In genomic region chr10:32952094-32952493, GRCh38 we compare ENCODE assay signal across 20 cellular contexts. TPM values are rescaled to one million over a fixed set of nuclear protein-coding genes. Genes with fewer than 3 reads are reported as not detected.
A peak's percentile ranks its signal among the peaks of the same experiment; 100 is the strongest.
DNase-seq lines count a peak whose midpoint lies in the region; ATAC-seq, FAIRE-seq and TF ChIP-seq lines count a peak whose summit lies in the region.
"Had no signal": no experiment of that assay in that cellular context is flagged by ENCODE, and none has a peak within 500 bp of the region (broad histone marks: within the 10 kb centered on the region; RNA-seq: fewer than 3 reads in every experiment).

No MANE protein-coding gene starts in this region.

- FAIRE-seq in endothelial cell of umbilical vein (lab: Jason Lieb, UNC), result no peak
- FAIRE-seq: bronchial epithelial cell, kidney had no signal

- H3K9me1 ChIP-seq in endothelial cell of umbilical vein (replicated peaks; ENCODE audit: control insufficient read depth, extremely low read depth, insufficient read depth, low read length), result no peaks in the 10 kb centered on the region

- H3K9ac ChIP-seq in SK-N-SH, result no peak overlapping the region
- no peak overlapping the region for H3K9ac ChIP-seq in PC-3 (ENCODE audit: low read length)
- no peak overlapping the region for H3K9ac ChIP-seq in endothelial cell of umbilical vein (replicated peaks; ENCODE audit: extremely low read depth, insufficient read depth, low read length)
- H3K9ac ChIP-seq: parathyroid adenoma had no signal

- no peaks in the 10 kb centered on the region for H3K9me2 ChIP-seq in SK-N-SH
- no peaks in the 10 kb centered on the region for H3K9me2 ChIP-seq in PC-3 (replicated peaks; ENCODE audit: low read length)

- DNase-seq in SK-N-SH, result no peak
- DNase-seq in PC-3, result no peak
- no peak for DNase-seq in endothelial cell of umbilical vein (ENCODE audit: low read depth, low spot score)
- DNase-seq in osteoblast (ENCODE audit: insufficient read length, low spot score, missing footprints), result no peak
- no peak for DNase-seq in central memory CD4-positive, alpha-beta T cell
- DNase-seq in HCEC 1CT, result no peak
- DNase-seq: activated CD4-positive, CD25-positive, alpha-beta regulatory T cell; activated CD8-positive, alpha-beta memory T cell treated with anti-CD3 and anti-CD28 coated beads, Interleukin-2, amount 10 ng/mL, durations not matched to agents 7 days and 5 days; kidney; mucosa of descending colon; NCI-H2081; NCI-H524 treated with DMSO at 0.1 percent for 48 hours; OCI-M1; spleen; substantia nigra had no signal

- CTCF ChIA-PET in SK-N-SH (lab: Yijun Ruan, JAX) (no interaction called here), PC-3 (lab: Charles Lee) (no interaction called here), endothelial cell of umbilical vein (lab: Charles Lee) (interaction anchor here (1.5 to 2.3 kb wide), 3 partner anchors 10 to 57 kb away, joined by 4 to 12 read pairs (median 8); no protein-coding TSS in a partner anchor)

- H3K4me2 ChIP-seq in SK-N-SH (peak overlapping the region; percentile 60; the same call in 1 of the 2 replicates), PC-3 (ENCODE audit: low read length) (peak overlapping the region; percentile 83), endothelial cell of umbilical vein (ENCODE audit: insufficient read depth, low read length) (peak overlapping the region; percentile 89), osteoblast (ENCODE audit: insufficient read depth, low read length) (peak overlapping the region; percentile 93)

- TF ChIP-seq RAD21 in SK-N-SH (IDR thresholded peaks at IDR 0.05; ENCODE audit: low read length), result no peak

- TF ChIP-seq EP300 in SK-N-SH (IDR thresholded peaks at IDR 0.05; ENCODE audit: borderline replicate concordance in 1 of 2, low read depth in 1 of 2, low read length in 1 of 2), result no peak

- BruUV-seq in PC-3 (replicated peaks; lab: Mats Ljungman, UMichigan) (no TSS peak), endothelial cell of umbilical vein (replicated peaks; lab: Mats Ljungman, UMichigan) (no TSS peak)

- TF ChIP-seq CTCF in SK-N-SH (IDR thresholded peaks at IDR 0.05), result no peak
- TF ChIP-seq CTCF in PC-3 (conservative IDR thresholded peaks at IDR 0.05; ENCODE audit: low read depth, low read length), result no peak
- no peak for TF ChIP-seq CTCF in endothelial cell of umbilical vein (IDR thresholded peaks at IDR 0.05; ENCODE audit: extremely low read depth in 1 of 2, insufficient read depth in 1 of 2, low read depth in 1 of 2, low read length in 2 of 2)
- TF ChIP-seq CTCF in osteoblast (IDR thresholded peaks at IDR 0.05; ENCODE audit: extremely low read depth, low read depth, low read length), result no peak

- H3K27me3 ChIP-seq in SK-N-SH (ENCODE audit: insufficient read depth), result no peaks in the 10 kb centered on the region
- no peaks in the 10 kb centered on the region for H3K27me3 ChIP-seq in PC-3 (ENCODE audit: low read length)
- no peaks in the 10 kb centered on the region for H3K27me3 ChIP-seq in endothelial cell of umbilical vein (ENCODE audit: control insufficient read depth in 2 of 2, insufficient read depth in 2 of 2, low read length in 2 of 2)
- no peaks in the 10 kb centered on the region for H3K27me3 ChIP-seq in osteoblast (ENCODE audit: insufficient read depth, low read length)
- H3K27me3 ChIP-seq: spleen had no signal

- dilution Hi-C loops in endothelial cell of umbilical vein (cut with MboI; ENCODE audit: extremely low pct_ligation_motif_present, low sequenced_read_pairs), result no loop called here

- H3K36me3 ChIP-seq in SK-N-SH (replicated peaks in 1 of 2; ENCODE audit: control insufficient read depth in 1 of 2, insufficient read depth in 2 of 2, low read length in 1 of 2) (peaks cover 16 to 39% of the 10 kb centered on the region in 2 experiments), PC-3 (ENCODE audit: low read depth, low read length) (peaks cover 67% of the 10 kb centered on the region), endothelial cell of umbilical vein (ENCODE audit: control insufficient read depth in 2 of 2, extremely low read depth in 1 of 2, insufficient read depth in 2 of 2, low read length in 2 of 2) (peaks cover 0 to 5% of the 10 kb centered on the region in 2 experiments), osteoblast (ENCODE audit: insufficient read depth, low read length) (peaks cover 20% of the 10 kb centered on the region)
- H3K36me3 ChIP-seq: spleen had no signal

- peaks cover 33 to 41% of the 10 kb centered on the region in 2 experiments; a peak in 3 of 4 replicates for H3K4me1 ChIP-seq in SK-N-SH (ENCODE audit: control insufficient read depth in 1 of 2, insufficient read depth in 2 of 2, low read depth in 1 of 2, low read length in 1 of 2)
- H3K4me1 ChIP-seq in PC-3 (ENCODE audit: insufficient read depth, low read length), result peaks cover 81% of the 10 kb centered on the region
- peaks cover 63% of the 10 kb centered on the region for H3K4me1 ChIP-seq in endothelial cell of umbilical vein (ENCODE audit: control insufficient read depth, extremely low read depth, insufficient read depth, low read length)
- H3K4me1 ChIP-seq in osteoblast (ENCODE audit: insufficient read depth, low read length), result peaks cover 67% of the 10 kb centered on the region

- intact Hi-C loops in PC-3 (cut with micrococcal nuclease), result no loop called here
- intact Hi-C loops in endothelial cell of umbilical vein (cut with micrococcal nuclease), result no loop called here

- peaks cover 28% of the 10 kb centered on the region for H3F3A ChIP-seq in SK-N-SH (replicated peaks; ENCODE audit: insufficient read depth)
- peaks cover 13% of the 10 kb centered on the region for H3F3A ChIP-seq in PC-3 (ENCODE audit: low read length, unreplicated experiment)

- H3K27ac ChIP-seq in SK-N-SH (ENCODE audit: low read depth in 2 of 2, low read length in 1 of 2) (peak overlapping the region in 1 of 2 experiments; percentile 69; a peak in 1 of 4 replicates), PC-3 (ENCODE audit: low read length) (no peak overlapping the region), endothelial cell of umbilical vein (ENCODE audit: insufficient read depth, low read depth, low read length) (no peak overlapping the region), osteoblast (ENCODE audit: low read depth, low read length) (no peak overlapping the region)
- H3K27ac ChIP-seq: 22Rv1, parathyroid adenoma had no signal

- POLR2A ChIA-PET in SK-N-SH (lab: Yijun Ruan, JAX) (interaction anchor here (1.5 kb wide), 1 partner anchor 29 kb away, joined by 4 read pairs; no protein-coding TSS in a partner anchor), PC-3 (lab: Charles Lee; ENCODE audit: unreplicated experiment) (interaction anchor here (1.0 to 1.5 kb wide), 2 partner anchors 28 to 30 kb away, joined by 4 to 6 read pairs; no protein-coding TSS in a partner anchor), endothelial cell of umbilical vein (lab: Charles Lee) (interaction anchor here (1.6 to 2.3 kb wide), 2 partner anchors 10 to 28 kb away, joined by 4 to 7 read pairs; no protein-coding TSS in a partner anchor)

- no peaks in the 10 kb centered on the region for H3K9me3 ChIP-seq in SK-N-SH
- no peaks in the 10 kb centered on the region for H3K9me3 ChIP-seq in PC-3 (ENCODE audit: low read length)
- no peaks in the 10 kb centered on the region for H3K9me3 ChIP-seq in endothelial cell of umbilical vein (replicated peaks; ENCODE audit: control insufficient read depth, insufficient read depth, low read length)
- H3K9me3 ChIP-seq in osteoblast (ENCODE audit: low read depth, low read length), result no peaks in the 10 kb centered on the region
- H3K9me3 ChIP-seq: mucosa of descending colon, spleen had no signal

- H3K79me2 ChIP-seq in SK-N-SH (ENCODE audit: insufficient read depth) (peaks cover 100% of the 10 kb centered on the region), PC-3 (ENCODE audit: low read length) (peaks cover 100% of the 10 kb centered on the region), endothelial cell of umbilical vein (ENCODE audit: control insufficient read depth, insufficient read depth, low read length) (peaks cover 100% of the 10 kb centered on the region), osteoblast (ENCODE audit: insufficient read depth, low read length) (peaks cover 100% of the 10 kb centered on the region)

- no peak for TF ChIP-seq POLR2A in endothelial cell of umbilical vein (IDR thresholded peaks at IDR 0.05; ENCODE audit: low read depth, low read length)

- ATAC-seq in SK-N-SH treated with all-trans-retinoic acid at 6 μM for 48 hours (no peak), PC-3 (no peak), HG03135 (IDR thresholded peaks at IDR 0.05; ENCODE audit: unreplicated experiment) (no peak)
- ATAC-seq: activated CD8-positive, alpha-beta memory T cell treated with anti-CD3 and anti-CD28 coated beads, Interleukin-2, amount 10 ng/mL, durations not matched to agents 7 days and 5 days; mucosa of descending colon had no signal

- H3K4me3 ChIP-seq in SK-N-SH (ENCODE audit: low read depth in 2 of 2, low read length in 1 of 2) (peak overlapping the region in 1 of 2 experiments; percentile 3; a peak in 1 of 4 replicates), PC-3 (ENCODE audit: low read length) (peak overlapping the region; percentile 75; the same call in 1 of the 2 replicates), endothelial cell of umbilical vein (replicated peaks in 1 of 3; ENCODE audit: insufficient read depth in 1 of 3, low read depth in 1 of 3, low read length in 3 of 3) (no peak overlapping the region), osteoblast (ENCODE audit: insufficient read depth, low read length) (no peak overlapping the region)
- H3K4me3 ChIP-seq: mucosa of descending colon had no signal

- H2AFZ ChIP-seq in SK-N-SH (ENCODE audit: low read depth), result no peak overlapping the region
- no peak overlapping the region for H2AFZ ChIP-seq in PC-3 (ENCODE audit: low read length)
- H2AFZ ChIP-seq in endothelial cell of umbilical vein (ENCODE audit: low read depth, low read length), result no peak overlapping the region
- H2AFZ ChIP-seq in osteoblast (ENCODE audit: low read length), result no peak overlapping the region
- H2AFZ ChIP-seq: parathyroid adenoma had no signal

- peaks cover 100% of the 10 kb centered on the region for H4K20me1 ChIP-seq in SK-N-SH (ENCODE audit: insufficient read depth)
- peaks cover 100% of the 10 kb centered on the region for H4K20me1 ChIP-seq in PC-3 (ENCODE audit: low read length)
- peaks cover 48% of the 10 kb centered on the region for H4K20me1 ChIP-seq in endothelial cell of umbilical vein (replicated peaks; ENCODE audit: control insufficient read depth, extremely low read depth, insufficient read depth, low read length)
- peaks cover 95% of the 10 kb centered on the region for H4K20me1 ChIP-seq in osteoblast (ENCODE audit: insufficient read depth, low read length)

RNA-seq across cellular contexts. Expression of gene ITGB1, which starts 5.9 kb away (rescaled TPM):
- 666 and 846 TPM in 2 replicates for polyA plus RNA-seq in SK-N-SH (2012; rRNA removed)
- 1,012 and 1,342 TPM in 2 replicates for polyA plus RNA-seq in SK-N-SH (2012; cell fraction: cytosol; rRNA removed)
- 162 and 438 TPM in 2 replicates for polyA plus RNA-seq in SK-N-SH (2012; cell fraction: nucleus; rRNA removed)
- total RNA-seq in PC-3 (2014; rRNA removed), result 956 and 1,010 TPM in 2 replicates
- 1,125 and 1,147 TPM in 2 replicates for total RNA-seq in endothelial cell of umbilical vein
- polyA plus RNA-seq in endothelial cell of umbilical vein, result 313 and 424 TPM in 2 replicates
- polyA plus RNA-seq in endothelial cell of umbilical vein (2011; cell fraction: cytosol; rRNA removed), result 480 and 502 TPM in 2 replicates
- 255 and 459 TPM in 2 replicates for polyA plus RNA-seq in endothelial cell of umbilical vein (2011; cell fraction: nucleus; rRNA removed)
- 1,054 and 1,144 TPM in 2 replicates for polyA plus RNA-seq in endothelial cell of umbilical vein (2012)
- polyA minus RNA-seq in endothelial cell of umbilical vein, result 909 and 1,209 TPM in 2 replicates
- 134 TPM for polyA minus RNA-seq in endothelial cell of umbilical vein (2011; cell fraction: cytosol; rRNA and poly(A)+ RNA removed)
- 270 and 336 TPM in 2 replicates for polyA minus RNA-seq in endothelial cell of umbilical vein (2011; cell fraction: nucleus; rRNA and poly(A)+ RNA removed)
- 1,572 and 1,742 TPM in 2 replicates for total RNA-seq in osteoblast
